8 cellular contexts compared by ENCODE assay signal in the genomic region with DNA sequence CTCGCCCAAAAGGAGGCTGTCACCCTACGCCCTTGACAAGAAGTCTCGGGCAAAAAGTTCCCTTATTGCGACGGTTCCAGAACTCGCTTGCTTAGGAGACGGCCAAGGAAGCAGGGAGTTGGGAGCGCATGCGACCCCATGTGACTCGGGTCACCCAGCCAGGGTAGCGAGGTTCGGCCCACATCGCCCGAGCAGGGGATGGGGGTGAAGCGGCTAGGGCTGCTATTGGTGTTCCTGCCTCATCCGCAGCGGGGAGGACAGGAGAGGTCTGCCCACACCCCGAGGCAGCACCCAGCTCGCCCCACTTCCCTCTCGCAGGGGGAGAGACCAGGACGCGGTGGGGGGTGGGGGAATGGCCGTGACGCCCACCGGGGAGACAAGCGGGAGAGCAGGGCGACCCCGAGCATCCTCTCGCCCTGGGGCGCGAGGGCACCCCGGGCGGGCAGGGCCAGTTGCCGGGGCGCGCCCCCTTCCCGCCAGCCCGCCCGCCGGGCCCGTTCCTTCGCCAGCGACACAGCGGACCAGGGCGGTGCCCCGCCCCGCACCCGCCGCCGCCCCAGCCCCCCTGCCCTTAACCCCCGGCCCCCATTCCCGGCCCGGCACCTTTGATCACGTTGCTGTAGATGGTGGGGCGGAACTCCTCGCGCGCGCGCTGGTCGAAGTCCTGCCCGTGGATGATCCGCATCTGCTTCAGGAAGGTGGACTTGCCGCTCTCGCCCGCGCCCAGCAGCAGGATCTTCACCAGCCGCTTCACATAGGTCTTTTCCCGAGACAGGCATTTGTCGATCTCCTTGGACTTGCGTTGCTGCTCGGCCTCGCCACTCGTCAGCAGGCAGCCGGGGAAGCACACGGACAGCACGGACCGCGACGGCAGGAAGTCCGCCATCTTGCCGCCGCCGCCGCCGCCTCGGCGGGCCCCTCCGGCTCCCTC. TPM values are rescaled to one million over a fixed set of nuclear protein-coding genes. Genes with fewer than 3 reads are reported as not detected.
DNase-seq lines count a peak whose midpoint lies in the region; ATAC-seq, FAIRE-seq and TF ChIP-seq lines count a peak whose summit lies in the region.

No MANE protein-coding gene starts in this region.

- CTCF ChIA-PET in K562 (lab: Yijun Ruan, JAX; ENCODE audit: low intra/inter-chr PET ratio) = no interaction called here

- DNase-seq in C1 segment of cervical spinal cord (lab: John Stamatoyannopoulos, UW) (peak in 12 of 14 donors; percentile 46 to 92 (median 76)), GM19238 (ENCODE audit: insufficient read length, low spot score) (peak; percentile 34), T-helper 22 cell (ENCODE audit: low read depth) (peak; percentile 23), K562 (ENCODE audit: extremely low read depth in 1 of 4, low spot score in 3 of 4) (peak; percentile 48 to 67 (median 63)), gastrocnemius medialis (peak; percentile 79 to 84), NCI-H446 (lab: John Stamatoyannopoulos, UW) (no peak)

- peaks cover 48% of the 10 kb centered on the region for H3K79me2 ChIP-seq in K562 (ENCODE audit: control insufficient read depth, insufficient read depth, low read length)

- H4K20me1 ChIP-seq in K562 (replicated peaks; ENCODE audit: control insufficient read depth, insufficient read depth, low read length) = peaks cover 9% of the 10 kb centered on the region

- intact Hi-C loops in K562 (cut with micrococcal nuclease) = loop anchor here (2.0 to 5.0 kb wide), 2 partner anchors 45 to 79 kb away; no protein-coding TSS in a partner anchor
- intact Hi-C loops in gastrocnemius medialis (cut with DNase I; ENCODE audit: low total_unique reads) = loop anchor here (1.0 to 10.0 kb wide), 3 partner anchors 81 to 911 kb away; no protein-coding TSS in a partner anchor

- peak overlapping the region; percentile 95 for H3K4me3 ChIP-seq in K562
- H3K4me3 ChIP-seq in iPS-18a (ENCODE audit: low read length) = peak overlapping the region; percentile 78
- H3K4me3 ChIP-seq in gastrocnemius medialis = peak overlapping the region; percentile 72 to 96 (median 90)

- TF ChIP-seq CTCF in K562 (IDR thresholded peaks at IDR 0.05 in 2 of 3, conservative IDR thresholded peaks at IDR 0.05 in 1 of 3; ENCODE audit: insufficient read depth in 2 of 3, low read depth in 1 of 3, low read length in 3 of 3) (no peak), gastrocnemius medialis (IDR thresholded peaks at IDR 0.05 in 4 of 5, conservative IDR thresholded peaks at IDR 0.05 in 1 of 5) (no peak)

- in situ Hi-C loops in K562 (cut with MboI) (no loop called here), gastrocnemius medialis (cut with MboI; ENCODE audit: low sequenced_read_pairs in 4 of 4) (loop anchor here in 1 of 4 donors (10.0 kb wide), 1 partner anchor 81 kb away; no protein-coding TSS in a partner anchor)

- H3K27ac ChIP-seq in K562 (ENCODE audit: extremely low read depth, low read depth, low read length) (peak overlapping the region; percentile 98), iPS-18a (ENCODE audit: low read length) (peak overlapping the region; percentile 73), gastrocnemius medialis (peak overlapping the region; percentile 98 to 100 (median 99))

- H3K9me3 ChIP-seq in K562 (replicated peaks; ENCODE audit: control insufficient read depth, insufficient read depth, low read depth, low read length) = no peaks in the 10 kb centered on the region
- no peaks in the 10 kb centered on the region for H3K9me3 ChIP-seq in iPS-18a (ENCODE audit: control insufficient read depth, low read depth, low read length)
- no peaks in the 10 kb centered on the region for H3K9me3 ChIP-seq in gastrocnemius medialis

- H3K4me1 ChIP-seq in K562 (replicated peaks in 1 of 2; ENCODE audit: control insufficient read depth in 2 of 2, insufficient read depth in 2 of 2, low read length in 2 of 2) = peaks cover 20 to 22% of the 10 kb centered on the region in 2 experiments; a peak in 4 of 5 replicates
- peaks cover 26% of the 10 kb centered on the region for H3K4me1 ChIP-seq in iPS-18a (ENCODE audit: control insufficient read depth, low read depth, low read length)
- peaks cover 33 to 35% of the 10 kb centered on the region in 2 donors for H3K4me1 ChIP-seq in gastrocnemius medialis

- H3K27me3 ChIP-seq in K562 (ENCODE audit: control insufficient read depth in 2 of 2, insufficient read depth in 2 of 2, low read length in 2 of 2) (no peaks in the 10 kb centered on the region), iPS-18a (ENCODE audit: control insufficient read depth, insufficient read depth, low read length) (no peaks in the 10 kb centered on the region), gastrocnemius medialis (no peaks in the 10 kb centered on the region)

- no peak for TF ChIP-seq RAD21 in K562 (CRISPR knock-in tag; conservative IDR thresholded peaks at IDR 0.05 in 1 of 2, IDR thresholded peaks at IDR 0.05 in 1 of 2)

- peak overlapping the region; percentile 95 for H3K4me2 ChIP-seq in K562 (ENCODE audit: insufficient read depth, low read length)

- H3K9ac ChIP-seq in K562 (ENCODE audit: insufficient read depth in 1 of 2, low read depth in 2 of 2, low read length in 2 of 2) (peak overlapping the region; percentile 91 to 100), iPS-18a (ENCODE audit: low read length) (peak overlapping the region; percentile 75)

- no peaks in the 10 kb centered on the region for H3K9me1 ChIP-seq in K562 (ENCODE audit: control insufficient read depth, insufficient read depth, low read length)

- ATAC-seq in HG03457 (IDR thresholded peaks at IDR 0.05; ENCODE audit: unreplicated experiment) (peak; percentile 20), K562 (peak; percentile 63), gastrocnemius medialis (peak; percentile 60 to 72)

- peak overlapping the region; percentile 96 for H2AFZ ChIP-seq in K562 (ENCODE audit: low read depth, low read length)

- POLR2A ChIA-PET in K562 (lab: Yijun Ruan, JAX) = interaction anchor here (1.0 to 2.0 kb wide), 4 partner anchors 9 to 24 kb away, joined by 3 to 6 read pairs (median 4); no protein-coding TSS in a partner anchor

- 1% methylated on average over 66 of the region's 89 CpGs for WGBS in K562 (ENCODE audit: insufficient coverage, low coverage, missing lambda C conversion rate)

- no TSS peak for BruUV-seq in K562 (replicated peaks; lab: Mats Ljungman, UMichigan)

- FAIRE-seq in K562 (lab: Jason Lieb, UNC) = no peak

- peaks cover 29% of the 10 kb centered on the region for H3K36me3 ChIP-seq in K562 (ENCODE audit: control insufficient read depth, insufficient read depth, low read length)
- peaks cover 21% of the 10 kb centered on the region for H3K36me3 ChIP-seq in iPS-18a (ENCODE audit: control insufficient read depth, low read depth, low read length)
- H3K36me3 ChIP-seq in gastrocnemius medialis = peaks cover 0 to 27% of the 10 kb centered on the region in 2 donors

- TF ChIP-seq POLR2A in K562 (conservative IDR thresholded peaks at IDR 0.05) (no peak), gastrocnemius medialis (IDR thresholded peaks at IDR 0.05) (peak; percentile 88 to 89)

- TF ChIP-seq EP300 in K562 (IDR thresholded peaks at IDR 0.05; ENCODE audit: low read length) = no peak

TF ChIP-seq in K562, 482 proteins besides CTCF, POLR2A, EP300 and RAD21 (continues in another document):
- TF ChIP-seq RBBP5 (IDR thresholded peaks at IDR 0.05; ENCODE audit: borderline replicate concordance, insufficient read depth, low read length, poor library complexity, severe bottlenecking) = peak; percentile 68
- TF ChIP-seq, protein P1, sequence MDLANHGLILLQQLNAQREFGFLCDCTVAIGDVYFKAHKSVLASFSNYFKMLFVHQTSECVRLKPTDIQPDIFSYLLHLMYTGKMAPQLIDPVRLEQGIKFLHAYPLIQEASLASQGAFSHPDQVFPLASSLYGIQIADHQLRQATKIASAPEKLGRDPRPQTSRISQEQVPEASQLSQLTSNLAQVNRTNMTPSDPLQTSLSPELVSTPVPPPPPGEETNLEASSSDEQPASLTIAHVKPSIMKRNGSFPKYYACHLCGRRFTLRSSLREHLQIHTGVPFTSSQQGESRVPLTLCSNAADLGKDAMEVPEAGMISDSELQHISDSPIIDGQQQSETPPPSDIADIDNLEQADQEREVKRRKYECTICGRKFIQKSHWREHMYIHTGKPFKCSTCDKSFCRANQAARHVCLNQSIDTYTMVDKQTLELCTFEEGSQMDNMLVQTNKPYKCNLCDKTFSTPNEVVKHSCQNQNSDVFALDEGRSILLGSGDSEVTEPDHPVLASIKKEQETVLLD (IDR thresholded peaks at IDR 0.05) = 0 out of 2 replicates have a peak, but pooled peaks have one; percentile 6

RNA-seq across cellular contexts. Expression of gene GNA13, which starts 0.6 kb away (rescaled TPM):
- 12.0 and 26.6 TPM in 2 replicates for total RNA-seq in K562 (2011; cell fraction: chromatin; rRNA removed; ENCODE audit: low replicate concordance)
- 8.8 and 10.1 TPM in 2 replicates for total RNA-seq in K562 (2011; cell fraction: nucleolus; rRNA removed)
- total RNA-seq in K562 (2011; cell fraction: nucleoplasm; rRNA removed) = 17.5 and 28.5 TPM in 2 replicates
- total RNA-seq in K562 (2014; rRNA removed) = 20.5 and 22.2 TPM in 2 replicates
- total RNA-seq in K562 (2014; rRNA removed; fragmentation: Illumina TruSeq; extraction: Trizol) = 38.7 and 44.2 TPM in 2 replicates
- total RNA-seq in K562 (2015; rRNA removed; fragmentation: Illumina TruSeq; extraction: Trizol) = 35.6 and 38.0 TPM in 2 replicates
- 29.4 and 30.8 TPM in 2 replicates for total RNA-seq in K562 (2021)
- polyA plus RNA-seq in K562 (2011; rRNA removed) = 29.3 and 40.5 TPM in 2 replicates
- 9.9 and 17.5 TPM in 2 replicates for polyA plus RNA-seq in K562 (2011; cell fraction: cytosol; rRNA removed)
- polyA plus RNA-seq in K562 (2011; cell fraction: nucleus; rRNA removed) = 8.6 and 13.7 TPM in 2 replicates
- polyA plus RNA-seq in K562 (2012) = 21.4 and 28.1 TPM in 2 replicates
- 27.6 and 31.3 TPM in 2 replicates for polyA plus RNA-seq in K562 (2014; fragmentation: Illumina TruSeq; extraction: Trizol)
- 10 to 100 TPM in 1 of 2 experiments, 1 to 10 TPM in 1; 9.3 to 11.9 TPM for polyA plus RNA-seq in K562 (2014; fragmentation: Nextera tagmentation; extraction: Ambion mirVana)
- 15.5 and 19.2 TPM in 2 replicates for polyA plus RNA-seq in K562 (2014; rRNA removed)
- 67.1 and 72.1 TPM in 2 replicates for polyA minus RNA-seq in K562 (2011; rRNA and poly(A)+ RNA removed)
- polyA minus RNA-seq in K562 (2011; cell fraction: cytosol; rRNA and poly(A)+ RNA removed) = 15.6 and 21.8 TPM in 2 replicates
- 10.1 and 17.4 TPM in 2 replicates for polyA minus RNA-seq in K562 (2011; cell fraction: nucleus; rRNA and poly(A)+ RNA removed)
- 100 to 1,000 TPM in 3 of 4 donors, 10 to 100 TPM in 1; 87.7 to 146 (median 103) TPM for total RNA-seq in gastrocnemius medialis

Comparison
In these comparisons a context has a peak if more than half of its experiments do, and no peak if none do; other contexts are left out.
1. DNase-seq: peak in C1 segment of cervical spinal cord (12 of 14), GM19238 (single experiment), T-helper 22 cell (single experiment), K562 (4 of 4) and gastrocnemius medialis (2 of 2); none in NCI-H446 (0 of 2).
2. Peak in every context shown above with its lines, with median percentiles within 50 percentile points of each other: ATAC-seq, H3K27ac ChIP-seq and H3K4me3 ChIP-seq.